In genomic region chr11:134488913-134489312, GRCh38 we compare ENCODE assay signal across 23 cellular contexts.
"Had no signal": no experiment of that assay in that cellular context is flagged by ENCODE, and none has a peak within 500 bp of the region (broad histone marks: within the 10 kb centered on the region; RNA-seq: fewer than 3 reads in every experiment).

No MANE protein-coding gene starts in this region.

- H3K4me3 Mint-ChIP-seq: activated CD8-positive, alpha-beta T cell treated with anti-CD3 and anti-CD28 coated beads, Interleukin-2, amount 10 ng/mL, durations not matched to agents 7 days and 5 days; activated T-cell treated with anti-CD3 and anti-CD28 coated beads, Interleukin-2, amount 50 U/mL, for 24 hours; activated T-helper 17 cell treated with anti-CD3 and anti-CD28 coated beads, Interleukin-2, amount 50 U/mL, for 72 hours; brain; memory B cell; neural crest cell; stimulated activated naive CD8-positive, alpha-beta T cell treated with anti-CD3 and anti-CD28 coated beads, Interleukin-15, Interleukin-2, amounts not matched to agents 100 ng/mL and 50 ng/mL, for 24 hours had no signal

- H3K27me3 Mint-ChIP-seq: stimulated activated naive CD8-positive, alpha-beta T cell treated with anti-CD3 and anti-CD28 coated beads, Interleukin-15, Interleukin-2, amounts not matched to agents 100 ng/mL and 50 ng/mL, for 24 hours had no signal

- H3K9me3 ChIP-seq: psoas muscle, right atrium auricular region, thyroid gland, uterus had no signal

- H3K4me1 ChIP-seq: esophagus muscularis mucosa, psoas muscle, right atrium auricular region, thyroid gland, uterus had no signal

- H3K27ac ChIP-seq: esophagus muscularis mucosa, psoas muscle, right atrium auricular region, thyroid gland, uterus, WERI-Rb-1 had no signal

- H3K36me3 ChIP-seq: esophagus muscularis mucosa, right atrium auricular region, thyroid gland, uterus, WERI-Rb-1 had no signal

- H3K4me1 Mint-ChIP-seq: activated T-helper 17 cell treated with anti-CD3 and anti-CD28 coated beads, Interleukin-2, amount 50 U/mL, for 72 hours; brain; memory B cell; neural crest cell had no signal

- H3K27me3 ChIP-seq: right atrium auricular region, thyroid gland, uterus had no signal

- H3K27ac Mint-ChIP-seq: activated CD8-positive, alpha-beta T cell treated with anti-CD3 and anti-CD28 coated beads, Interleukin-2, amount 10 ng/mL, durations not matched to agents 7 days and 5 days; activated naive CD4-positive, alpha-beta T cell treated with anti-CD3 and anti-CD28 coated beads, Interleukin-2, amount 50 U/mL, for 72 hours; activated T-cell treated with anti-CD3 and anti-CD28 coated beads, Interleukin-2, amount 50 U/mL, for 24 hours; activated T-helper 17 cell treated with anti-CD3 and anti-CD28 coated beads, Interleukin-2, amount 50 U/mL, for 72 hours; memory B cell; stimulated activated naive CD8-positive, alpha-beta T cell treated with anti-CD3 and anti-CD28 coated beads, Interleukin-15, Interleukin-2, amounts not matched to agents 100 ng/mL and 50 ng/mL, for 24 hours had no signal

- H3K4me3 ChIP-seq: esophagus muscularis mucosa, psoas muscle, right atrium auricular region, thyroid gland, uterus had no signal

- H3K36me3 Mint-ChIP-seq: activated naive CD4-positive, alpha-beta T cell treated with anti-CD3 and anti-CD28 coated beads, Interleukin-2, amount 50 U/mL, for 72 hours; brain; memory B cell had no signal

- DNase-seq: activated CD4-positive, alpha-beta T cell treated with anti-CD3 and anti-CD28 coated beads for 1 hour; activated CD4-positive, alpha-beta T cell treated with anti-CD3 and anti-CD28 coated beads, Interleukin-2, amount 50 U/mL, for 1 hour; activated CD8-positive, alpha-beta T cell treated with anti-CD3 and anti-CD28 coated beads, Interleukin-2, amount 10 ng/mL, durations not matched to agents 7 days and 5 days; central memory CD4-positive, alpha-beta T cell; effector memory CD4-positive, alpha-beta T cell; hypothalamus; psoas muscle; stimulated activated CD4-positive, alpha-beta T cell treated with anti-CD3 and anti-CD28 coated beads, Interleukin-12 subunit alpha, Interleukin-12 subunit beta, amount 100 ng/mL, for 4 hours; stimulated activated CD4-positive, alpha-beta T cell treated with anti-CD3 and anti-CD28 coated beads, Interleukin-4, amount 100 ng/mL, for 4 hours; substantia nigra; T-helper 1 cell; thyroid gland; uterus; WERI-Rb-1 had no signal

- ATAC-seq: activated CD8-positive, alpha-beta T cell treated with anti-CD3 and anti-CD28 coated beads, Interleukin-2, amount 10 ng/mL, durations not matched to agents 7 days and 5 days; activated naive CD4-positive, alpha-beta T cell treated with anti-CD3 and anti-CD28 coated beads, Interleukin-2, amount 50 U/mL, for 72 hours; activated T-helper 17 cell treated with anti-CD3 and anti-CD28 coated beads, Interleukin-2, amount 50 U/mL, for 72 hours; psoas muscle had no signal

- H3K9me3 Mint-ChIP-seq: activated naive CD4-positive, alpha-beta T cell treated with anti-CD3 and anti-CD28 coated beads, Interleukin-2, amount 50 U/mL, for 72 hours; activated T-cell treated with anti-CD3 and anti-CD28 coated beads, Interleukin-2, amount 50 U/mL, for 24 hours; activated T-helper 17 cell treated with anti-CD3 and anti-CD28 coated beads, Interleukin-2, amount 50 U/mL, for 72 hours; neural crest cell; stimulated activated naive CD8-positive, alpha-beta T cell treated with anti-CD3 and anti-CD28 coated beads, Interleukin-15, Interleukin-2, amounts not matched to agents 100 ng/mL and 50 ng/mL, for 24 hours had no signal
